In genomic region chr17:55567240-55568216, GRCh38 we compare ENCODE assay signal across 2 cellular contexts.
TF ChIP-seq lines count a peak whose summit lies in the region.

No MANE protein-coding gene starts in this region.

TF ChIP-seq in liver, 16 proteins besides CTCF, POLR2A, EP300 and RAD21:
- TF ChIP-seq NR2F2 (IDR thresholded peaks at IDR 0.05) (no peak), YY1 (IDR thresholded peaks at IDR 0.05) (peak; percentile 65), GABPA (IDR thresholded peaks at IDR 0.05 in 1 of 2, conservative IDR thresholded peaks at IDR 0.05 in 1 of 2) (no peak), REST (IDR thresholded peaks at IDR 0.05) (peak; percentile 16), HNF4A (conservative IDR thresholded peaks at IDR 0.05) (peak; percentile 31 to 60), EGR1 (IDR thresholded peaks at IDR 0.05; ENCODE audit: low read depth in 2 of 2) (no peak), RXRA (IDR thresholded peaks at IDR 0.05) (peak in 1 of 2 donors; percentile 66), ZBTB33 (IDR thresholded peaks at IDR 0.05) (no peak), JUND (IDR thresholded peaks at IDR 0.05) (peak in 1 of 2 donors; percentile 40), MAX (IDR thresholded peaks at IDR 0.05) (no peak), HNF4G (IDR thresholded peaks at IDR 0.05) (no peak)
TF ChIP-seq in liver: peak in this region for 5.

TF ChIP-seq in HepG2, 621 proteins besides CTCF, POLR2A, EP300 and RAD21:
- TF ChIP-seq RFXANK (CRISPR knock-in tag; IDR thresholded peaks at IDR 0.05) (no peak), ZFP36L2 (CRISPR knock-in tag; IDR thresholded peaks at IDR 0.05) (no peak), KLF9 (CRISPR knock-in tag; IDR thresholded peaks at IDR 0.05; ENCODE audit: low read depth) (no peak), ZZZ3 (CRISPR knock-in tag; IDR thresholded peaks at IDR 0.05; ENCODE audit: borderline replicate concordance) (no peak), MLLT10 (CRISPR knock-in tag; IDR thresholded peaks at IDR 0.05) (no peak), LCORL (IDR thresholded peaks at IDR 0.05) (no peak), LCORL (CRISPR knock-in tag; IDR thresholded peaks at IDR 0.05) (no peak), ZBTB44 (CRISPR knock-in tag; IDR thresholded peaks at IDR 0.05) (no peak), TARDBP (CRISPR knock-in tag; IDR thresholded peaks at IDR 0.05) (no peak), CREB3 (CRISPR knock-in tag; IDR thresholded peaks at IDR 0.05) (no peak), MXD3 (CRISPR knock-in tag; IDR thresholded peaks at IDR 0.05) (no peak), KDM2A (CRISPR knock-in tag; IDR thresholded peaks at IDR 0.05; ENCODE audit: borderline replicate concordance, low read depth) (no peak), ZNF503 (CRISPR knock-in tag; IDR thresholded peaks at IDR 0.05) (no peak), ZNF749 (CRISPR knock-in tag; IDR thresholded peaks at IDR 0.05; ENCODE audit: borderline replicate concordance) (no peak), ZNF556 (CRISPR knock-in tag; IDR thresholded peaks at IDR 0.05; ENCODE audit: borderline replicate concordance) (no peak), SNAPC5 (CRISPR knock-in tag; IDR thresholded peaks at IDR 0.05; ENCODE audit: borderline replicate concordance) (no peak), MAFF (IDR thresholded peaks at IDR 0.05; ENCODE audit: low read depth, low read length) (no peak), ZMAT3 (CRISPR knock-in tag; conservative IDR thresholded peaks at IDR 0.05) (no peak), ZNF768 (CRISPR knock-in tag; IDR thresholded peaks at IDR 0.05) (no peak), ZNF468 (CRISPR knock-in tag; IDR thresholded peaks at IDR 0.05) (no peak)
